14 cellular contexts compared by ENCODE assay signal in the genomic region with DNA sequence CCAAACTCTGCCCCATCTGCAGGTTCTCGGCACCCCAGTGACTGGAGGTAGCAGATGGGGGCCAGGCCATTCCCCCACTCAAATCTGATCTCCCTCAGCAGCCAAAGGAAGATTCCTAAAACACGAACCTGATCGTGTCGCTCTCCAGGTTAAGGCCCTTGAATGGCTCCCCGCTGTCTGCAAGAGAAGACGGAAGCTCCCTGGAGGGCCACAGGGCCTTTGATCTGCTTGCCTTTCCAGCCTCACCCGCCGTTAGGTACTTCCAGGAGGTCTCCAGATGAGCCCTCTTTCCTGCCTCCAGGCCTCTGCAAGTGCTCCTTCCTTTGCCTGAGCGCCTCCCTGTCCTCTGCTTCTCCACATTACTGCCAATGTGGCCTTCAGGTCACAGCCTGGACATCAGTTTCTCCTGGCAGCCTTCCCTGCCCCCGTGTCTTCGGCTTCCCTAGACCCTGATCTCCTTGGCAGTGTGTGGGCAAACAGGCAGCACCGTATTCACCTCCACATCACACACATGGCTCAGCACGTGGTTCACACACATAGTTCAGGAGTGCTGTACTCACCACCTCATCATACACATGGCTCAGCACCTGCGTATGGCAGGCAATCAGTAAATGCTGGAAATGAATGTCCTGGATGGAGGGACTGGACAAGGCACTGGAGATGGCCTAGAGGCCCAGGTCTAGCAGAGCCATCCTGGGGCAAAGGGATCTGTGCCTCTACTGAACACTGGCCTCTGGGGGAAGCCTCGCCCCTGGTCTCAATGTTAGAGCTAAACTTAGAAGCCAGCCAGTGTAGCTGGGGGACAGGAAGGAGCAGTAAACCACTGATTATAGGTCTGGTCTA. TPM values are rescaled to one million over a fixed set of nuclear protein-coding genes. Genes with fewer than 3 reads are reported as not detected.
DNase-seq lines count a peak whose midpoint lies in the region; ATAC-seq, FAIRE-seq and TF ChIP-seq lines count a peak whose summit lies in the region.
"Had no signal": no experiment of that assay in that cellular context is flagged by ENCODE, and none has a peak within 500 bp of the region (broad histone marks: within the 10 kb centered on the region; RNA-seq: fewer than 3 reads in every experiment).

No MANE protein-coding gene starts in this region.

- H3K9ac ChIP-seq in stomach smooth muscle (ENCODE audit: low read length in 2 of 2), result peak overlapping the region; percentile 62 to 67

- H3K27me3 ChIP-seq in ascending aorta (no peaks in the 10 kb centered on the region), stomach smooth muscle (ENCODE audit: control insufficient read depth in 1 of 2, insufficient read depth in 2 of 2, low read length in 2 of 2) (no peaks in the 10 kb centered on the region)
- H3K27me3 ChIP-seq: brain microvascular endothelial cell, upper lobe of right lung had no signal

- peak; percentile 95 for FAIRE-seq in HTR-8/SVneo (lab: Jason Lieb, UNC)
- FAIRE-seq: GM19239 had no signal

- H3K9me3 ChIP-seq in ascending aorta, result no peaks in the 10 kb centered on the region
- no peaks in the 10 kb centered on the region for H3K9me3 ChIP-seq in stomach smooth muscle (ENCODE audit: control insufficient read depth in 2 of 2, low read length in 2 of 2)
- H3K9me3 ChIP-seq: upper lobe of right lung had no signal

- no peak for ATAC-seq in omental fat pad (ENCODE audit: low FRiP score)
- no peak for ATAC-seq in HG02973 (IDR thresholded peaks at IDR 0.05; ENCODE audit: unreplicated experiment)

- H3K4me1 ChIP-seq in ascending aorta (peaks cover 38 to 59% of the 10 kb centered on the region in 2 donors), stomach smooth muscle (ENCODE audit: control insufficient read depth, insufficient read depth, low read length) (peaks cover 88% of the 10 kb centered on the region)

- H3K36me3 ChIP-seq in ascending aorta, result peaks cover 11 to 19% of the 10 kb centered on the region in 2 donors
- H3K36me3 ChIP-seq in stomach smooth muscle (ENCODE audit: control insufficient read depth in 2 of 2, insufficient read depth in 2 of 2, low read length in 2 of 2), result peaks cover 20 to 31% of the 10 kb centered on the region in 2 donors

- TF ChIP-seq CTCF in ascending aorta (IDR thresholded peaks at IDR 0.05), result no peak
- TF ChIP-seq CTCF in omental fat pad (IDR thresholded peaks at IDR 0.05), result no peak

- H3K4me3 ChIP-seq in ascending aorta (no peak overlapping the region), stomach smooth muscle (ENCODE audit: low read length in 2 of 2) (no peak overlapping the region)
- H3K4me3 ChIP-seq: upper lobe of right lung had no signal

- DNase-seq in HTR-8/SVneo (ENCODE audit: insufficient read length, low spot score) (no peak), ascending aorta (ENCODE audit: low spot score in 2 of 2) (no peak), islet precursor cell (peak; percentile 86), NCI-H345 treated with DMSO at 0.1 percent for 48 hours (lab: John Stamatoyannopoulos, UW; ENCODE audit: unreplicated experiment) (no peak), omental fat pad (ENCODE audit: low spot score) (no peak), SIG-M5 treated with dmso at 0.1 percent for 504 hours (lab: John Stamatoyannopoulos, UW; ENCODE audit: unreplicated experiment) (no peak)
- DNase-seq: activated CD8-positive, alpha-beta memory T cell treated with anti-CD3 and anti-CD28 coated beads for 24 hours; NCI-H1092; SHP77 had no signal

- H3K27ac ChIP-seq in ascending aorta (peak overlapping the region; percentile 80 to 85), stomach smooth muscle (ENCODE audit: low read length) (peak overlapping the region; percentile 96)
- H3K27ac ChIP-seq: brain microvascular endothelial cell, upper lobe of right lung had no signal

- intact Hi-C loops in ascending aorta (cut with DNase I), result no loop called here

RNA-seq across cellular contexts. Expression of a gene that starts 26.4 kb away (rescaled TPM):
- total RNA-seq in ascending aorta (2.0 TPM), omental fat pad (10 to 100 TPM in 3 of 4 donors, 1 to 10 TPM in 1; 7.9 to 17.1 (median 15.2) TPM)
